ENCODE assay signal across 25 cellular contexts in genomic region chr12:3912863-3913262, GRCh38. TPM values are rescaled to one million over a fixed set of nuclear protein-coding genes. Genes with fewer than 3 reads are reported as not detected.
DNase-seq lines count a peak whose midpoint lies in the region; ATAC-seq and TF ChIP-seq lines count a peak whose summit lies in the region.
"Had no signal": no experiment of that assay in that cellular context is flagged by ENCODE, and none has a peak within 500 bp of the region (broad histone marks: within the 10 kb centered on the region; RNA-seq: fewer than 3 reads in every experiment).

No MANE protein-coding gene starts in this region.

- peaks cover 5% of the 10 kb centered on the region for H3K4me1 ChIP-seq in CD8-positive, alpha-beta T cell (ENCODE audit: insufficient read depth, low read length)
- H3K4me1 ChIP-seq: A549, Caco-2 had no signal

- intact Hi-C loops in CD8-positive, alpha-beta T cell (cut with DNase I, micrococcal nuclease), result no loop called here

- no peak for TF ChIP-seq CTCF in CD8-positive, alpha-beta T cell (IDR thresholded peaks at IDR 0.05)
- TF ChIP-seq CTCF in nephron (IDR thresholded peaks at IDR 0.05; ENCODE audit: unreplicated experiment in 3 of 3), result no peak

- no peaks in the 10 kb centered on the region for H3K36me3 ChIP-seq in CD8-positive, alpha-beta T cell (ENCODE audit: insufficient read depth, low read length)

- H3K4me3 ChIP-seq in CD8-positive, alpha-beta T cell (ENCODE audit: low read depth, low read length), result no peak overlapping the region
- H3K4me3 ChIP-seq: A549, PC-9 had no signal

- no peaks in the 10 kb centered on the region for H3K27me3 Mint-ChIP-seq in activated T-cell treated with anti-CD3 and anti-CD28 coated beads, Interleukin-2, amount 50 U/mL, for 72 hours (ENCODE audit: low read depth)
- no peaks in the 10 kb centered on the region for H3K27me3 Mint-ChIP-seq in CD8-positive, alpha-beta T cell (ENCODE audit: low read depth)
- H3K27me3 Mint-ChIP-seq in activated T-helper 17 cell treated with anti-CD3 and anti-CD28 coated beads, Interleukin-2, amount 50 U/mL, for 72 hours, result no peaks in the 10 kb centered on the region
- H3K27me3 Mint-ChIP-seq in nephron (ENCODE audit: low read depth), result peaks cover under 1% of the 10 kb centered on the region

- no peak overlapping the region for H3K27ac ChIP-seq in CD8-positive, alpha-beta T cell (ENCODE audit: low read depth, low read length)
- H3K27ac ChIP-seq: A549, HL-60, PC-9 had no signal

- no peak for ATAC-seq in activated T-cell treated with anti-CD3 and anti-CD28 coated beads, Interleukin-2, amount 50 U/mL, for 72 hours (replicated peaks in 1 of 2)
- ATAC-seq in CD8-positive, alpha-beta T cell, result no peak
- no peak for ATAC-seq in activated T-helper 17 cell treated with anti-CD3 and anti-CD28 coated beads, Interleukin-2, amount 50 U/mL, for 72 hours (replicated peaks)
- ATAC-seq: A549 had no signal

- DNase-seq in activated T-cell treated with anti-CD3 and anti-CD28 coated beads, Interleukin-2, amount 50 U/mL, for 72 hours, result no peak
- no peak for DNase-seq in activated T-cell treated with anti-CD3 and anti-CD28 coated beads, Interleukin-2, amount 50 U/mL, for 48 hours
- DNase-seq in CD8-positive, alpha-beta T cell, result no peak
- no peak for DNase-seq in activated CD8-positive, alpha-beta memory T cell treated with anti-CD3 and anti-CD28 coated beads, Interleukin-2, amount 50 U/mL, for 48 hours
- DNase-seq in stimulated activated CD4-positive, alpha-beta T cell treated with anti-CD3 and anti-CD28 coated beads, Interleukin-2, amount 100 ng/mL, for 48 hours, result no peak
- DNase-seq: Caco-2, DMS 273 treated with DMSO at 0.1 percent for 48 hours, DMS79 treated with DMSO at 0.1 percent for 48 hours, H7, KBM-7, MM.1S, NCI-H1048, NCI-H1436, NCI-H187 treated with DMSO at 0.1 percent for 48 hours, NCI-H510A treated with DMSO at 0.1 percent for 48 hours, NCI-H748 treated with DMSO at 0.1 percent for 48 hours, PC-9, RPMI8226, SHP77 had no signal

- peaks cover 3 to 6% of the 10 kb centered on the region in 2 donors for H3K36me3 Mint-ChIP-seq in activated T-cell treated with anti-CD3 and anti-CD28 coated beads, Interleukin-2, amount 50 U/mL, for 72 hours (ENCODE audit: insufficient read depth in 2 of 2)
- H3K36me3 Mint-ChIP-seq in CD8-positive, alpha-beta T cell, result peaks cover 30% of the 10 kb centered on the region
- H3K36me3 Mint-ChIP-seq in activated T-helper 17 cell treated with anti-CD3 and anti-CD28 coated beads, Interleukin-2, amount 50 U/mL, for 72 hours (ENCODE audit: low read depth), result no peaks in the 10 kb centered on the region
- peaks cover 20% of the 10 kb centered on the region for H3K36me3 Mint-ChIP-seq in nephron (ENCODE audit: low read depth)
- H3K36me3 Mint-ChIP-seq: CD14-positive monocyte had no signal

- no peaks in the 10 kb centered on the region for H3K9me3 ChIP-seq in CD8-positive, alpha-beta T cell (ENCODE audit: low read length)
- H3K9me3 ChIP-seq: A549 had no signal

- no peak overlapping the region for H3K4me3 Mint-ChIP-seq in activated T-cell treated with anti-CD3 and anti-CD28 coated beads, Interleukin-2, amount 50 U/mL, for 72 hours
- no peak overlapping the region for H3K4me3 Mint-ChIP-seq in CD8-positive, alpha-beta T cell
- H3K4me3 Mint-ChIP-seq in activated T-helper 17 cell treated with anti-CD3 and anti-CD28 coated beads, Interleukin-2, amount 50 U/mL, for 72 hours, result peak overlapping the region; percentile 63
- no peak overlapping the region for H3K4me3 Mint-ChIP-seq in nephron
- H3K4me3 Mint-ChIP-seq: B cell, CD14-positive monocyte had no signal

- H3K27me3 ChIP-seq in CD8-positive, alpha-beta T cell (ENCODE audit: insufficient read depth, low read length), result no peaks in the 10 kb centered on the region

- CTCF ChIA-PET in CD8-positive, alpha-beta T cell (lab: Charles Lee), result interaction anchor here (0.8 kb wide), 1 partner anchor 27 kb away, joined by 5 read pairs; no protein-coding TSS in a partner anchor

- POLR2A ChIA-PET in CD8-positive, alpha-beta T cell (lab: Charles Lee), result interaction anchor here (0.6 to 1.4 kb wide), 2 partner anchors 24 to 39 kb away, joined by 4 to 5 read pairs; no protein-coding TSS in a partner anchor

- peaks cover 0 to 13% of the 10 kb centered on the region in 2 donors for H3K9me3 Mint-ChIP-seq in activated T-cell treated with anti-CD3 and anti-CD28 coated beads, Interleukin-2, amount 50 U/mL, for 72 hours
- peaks cover 15% of the 10 kb centered on the region for H3K9me3 Mint-ChIP-seq in CD8-positive, alpha-beta T cell
- peaks cover 4% of the 10 kb centered on the region for H3K9me3 Mint-ChIP-seq in activated T-helper 17 cell treated with anti-CD3 and anti-CD28 coated beads, Interleukin-2, amount 50 U/mL, for 72 hours
- peaks cover 27% of the 10 kb centered on the region for H3K9me3 Mint-ChIP-seq in nephron

- peak overlapping the region; percentile 47 for H3K27ac Mint-ChIP-seq in activated T-cell treated with anti-CD3 and anti-CD28 coated beads, Interleukin-2, amount 50 U/mL, for 72 hours
- peak overlapping the region; percentile 72 for H3K27ac Mint-ChIP-seq in CD8-positive, alpha-beta T cell
- H3K27ac Mint-ChIP-seq in activated T-helper 17 cell treated with anti-CD3 and anti-CD28 coated beads, Interleukin-2, amount 50 U/mL, for 72 hours, result peak overlapping the region; percentile 89
- peak overlapping the region; percentile 69 to 82 (median 74) for H3K27ac Mint-ChIP-seq in nephron
- H3K27ac Mint-ChIP-seq: B cell, CD14-positive monocyte had no signal

- peaks cover 35% of the 10 kb centered on the region for H3K4me1 Mint-ChIP-seq in activated T-cell treated with anti-CD3 and anti-CD28 coated beads, Interleukin-2, amount 50 U/mL, for 72 hours (ENCODE audit: low read depth)
- H3K4me1 Mint-ChIP-seq in CD8-positive, alpha-beta T cell (ENCODE audit: low read depth), result peaks cover 13% of the 10 kb centered on the region
- H3K4me1 Mint-ChIP-seq in activated T-helper 17 cell treated with anti-CD3 and anti-CD28 coated beads, Interleukin-2, amount 50 U/mL, for 72 hours, result peaks cover 18% of the 10 kb centered on the region
- peaks cover 7% of the 10 kb centered on the region for H3K4me1 Mint-ChIP-seq in nephron
- H3K4me1 Mint-ChIP-seq: B cell had no signal

RNA-seq across cellular contexts. Expression of gene PARP11, which starts 39.7 kb away (rescaled TPM):
- total RNA-seq in activated T-cell treated with anti-CD3 and anti-CD28 coated beads, Interleukin-2, amount 50 U/mL, for 72 hours, result 10 to 100 TPM; 30.7 to 39.5 TPM
- total RNA-seq in CD8-positive, alpha-beta T cell, result 10 to 100 TPM; 11.5 to 11.8 TPM
- total RNA-seq in activated T-helper 17 cell treated with anti-CD3 and anti-CD28 coated beads, Interleukin-2, amount 50 U/mL, for 72 hours, result 10 to 100 TPM; 17.4 to 18.6 TPM
- total RNA-seq: PC-9 had no signal
